ENCODE assay signal across 1 cellular context in the genomic region with DNA sequence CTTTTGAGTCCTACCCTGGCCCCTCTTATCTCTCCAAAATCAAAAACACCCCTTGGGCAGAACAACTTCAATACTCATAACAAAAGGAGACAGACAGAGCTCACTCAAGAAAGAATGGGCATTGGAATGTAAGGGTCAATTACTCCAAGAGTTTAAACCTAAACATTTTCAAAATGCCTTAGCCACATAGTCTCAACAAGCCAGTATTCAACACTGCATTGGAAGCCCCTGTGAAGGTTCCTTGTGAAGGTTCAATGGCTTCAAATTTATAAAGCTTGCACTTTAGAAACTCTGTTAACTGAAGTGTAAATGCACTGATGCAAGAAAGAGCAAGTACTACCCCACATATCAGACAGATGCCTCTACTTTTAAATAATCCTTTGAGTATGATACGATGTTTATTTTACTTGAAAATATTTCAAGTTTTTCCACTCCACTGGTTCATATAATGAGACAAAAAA.
TF ChIP-seq lines count a peak whose summit lies in the region.

No MANE protein-coding gene starts in this region.

TF ChIP-seq in H1, 55 proteins besides CTCF, POLR2A, EP300 and RAD21:
- TF ChIP-seq NRF1 (IDR thresholded peaks at IDR 0.05; ENCODE audit: low read depth, low read length) (no peak), TEAD4 (IDR thresholded peaks at IDR 0.05; ENCODE audit: low read depth, low read length) (0 out of 2 replicates have a peak, but pooled peaks have one; percentile 18), NANOG (IDR thresholded peaks at IDR 0.05; ENCODE audit: insufficient read depth, low read depth, low read length, poor library complexity, severe bottlenecking) (peak; percentile 50)
- TF ChIP-seq, protein P1, sequence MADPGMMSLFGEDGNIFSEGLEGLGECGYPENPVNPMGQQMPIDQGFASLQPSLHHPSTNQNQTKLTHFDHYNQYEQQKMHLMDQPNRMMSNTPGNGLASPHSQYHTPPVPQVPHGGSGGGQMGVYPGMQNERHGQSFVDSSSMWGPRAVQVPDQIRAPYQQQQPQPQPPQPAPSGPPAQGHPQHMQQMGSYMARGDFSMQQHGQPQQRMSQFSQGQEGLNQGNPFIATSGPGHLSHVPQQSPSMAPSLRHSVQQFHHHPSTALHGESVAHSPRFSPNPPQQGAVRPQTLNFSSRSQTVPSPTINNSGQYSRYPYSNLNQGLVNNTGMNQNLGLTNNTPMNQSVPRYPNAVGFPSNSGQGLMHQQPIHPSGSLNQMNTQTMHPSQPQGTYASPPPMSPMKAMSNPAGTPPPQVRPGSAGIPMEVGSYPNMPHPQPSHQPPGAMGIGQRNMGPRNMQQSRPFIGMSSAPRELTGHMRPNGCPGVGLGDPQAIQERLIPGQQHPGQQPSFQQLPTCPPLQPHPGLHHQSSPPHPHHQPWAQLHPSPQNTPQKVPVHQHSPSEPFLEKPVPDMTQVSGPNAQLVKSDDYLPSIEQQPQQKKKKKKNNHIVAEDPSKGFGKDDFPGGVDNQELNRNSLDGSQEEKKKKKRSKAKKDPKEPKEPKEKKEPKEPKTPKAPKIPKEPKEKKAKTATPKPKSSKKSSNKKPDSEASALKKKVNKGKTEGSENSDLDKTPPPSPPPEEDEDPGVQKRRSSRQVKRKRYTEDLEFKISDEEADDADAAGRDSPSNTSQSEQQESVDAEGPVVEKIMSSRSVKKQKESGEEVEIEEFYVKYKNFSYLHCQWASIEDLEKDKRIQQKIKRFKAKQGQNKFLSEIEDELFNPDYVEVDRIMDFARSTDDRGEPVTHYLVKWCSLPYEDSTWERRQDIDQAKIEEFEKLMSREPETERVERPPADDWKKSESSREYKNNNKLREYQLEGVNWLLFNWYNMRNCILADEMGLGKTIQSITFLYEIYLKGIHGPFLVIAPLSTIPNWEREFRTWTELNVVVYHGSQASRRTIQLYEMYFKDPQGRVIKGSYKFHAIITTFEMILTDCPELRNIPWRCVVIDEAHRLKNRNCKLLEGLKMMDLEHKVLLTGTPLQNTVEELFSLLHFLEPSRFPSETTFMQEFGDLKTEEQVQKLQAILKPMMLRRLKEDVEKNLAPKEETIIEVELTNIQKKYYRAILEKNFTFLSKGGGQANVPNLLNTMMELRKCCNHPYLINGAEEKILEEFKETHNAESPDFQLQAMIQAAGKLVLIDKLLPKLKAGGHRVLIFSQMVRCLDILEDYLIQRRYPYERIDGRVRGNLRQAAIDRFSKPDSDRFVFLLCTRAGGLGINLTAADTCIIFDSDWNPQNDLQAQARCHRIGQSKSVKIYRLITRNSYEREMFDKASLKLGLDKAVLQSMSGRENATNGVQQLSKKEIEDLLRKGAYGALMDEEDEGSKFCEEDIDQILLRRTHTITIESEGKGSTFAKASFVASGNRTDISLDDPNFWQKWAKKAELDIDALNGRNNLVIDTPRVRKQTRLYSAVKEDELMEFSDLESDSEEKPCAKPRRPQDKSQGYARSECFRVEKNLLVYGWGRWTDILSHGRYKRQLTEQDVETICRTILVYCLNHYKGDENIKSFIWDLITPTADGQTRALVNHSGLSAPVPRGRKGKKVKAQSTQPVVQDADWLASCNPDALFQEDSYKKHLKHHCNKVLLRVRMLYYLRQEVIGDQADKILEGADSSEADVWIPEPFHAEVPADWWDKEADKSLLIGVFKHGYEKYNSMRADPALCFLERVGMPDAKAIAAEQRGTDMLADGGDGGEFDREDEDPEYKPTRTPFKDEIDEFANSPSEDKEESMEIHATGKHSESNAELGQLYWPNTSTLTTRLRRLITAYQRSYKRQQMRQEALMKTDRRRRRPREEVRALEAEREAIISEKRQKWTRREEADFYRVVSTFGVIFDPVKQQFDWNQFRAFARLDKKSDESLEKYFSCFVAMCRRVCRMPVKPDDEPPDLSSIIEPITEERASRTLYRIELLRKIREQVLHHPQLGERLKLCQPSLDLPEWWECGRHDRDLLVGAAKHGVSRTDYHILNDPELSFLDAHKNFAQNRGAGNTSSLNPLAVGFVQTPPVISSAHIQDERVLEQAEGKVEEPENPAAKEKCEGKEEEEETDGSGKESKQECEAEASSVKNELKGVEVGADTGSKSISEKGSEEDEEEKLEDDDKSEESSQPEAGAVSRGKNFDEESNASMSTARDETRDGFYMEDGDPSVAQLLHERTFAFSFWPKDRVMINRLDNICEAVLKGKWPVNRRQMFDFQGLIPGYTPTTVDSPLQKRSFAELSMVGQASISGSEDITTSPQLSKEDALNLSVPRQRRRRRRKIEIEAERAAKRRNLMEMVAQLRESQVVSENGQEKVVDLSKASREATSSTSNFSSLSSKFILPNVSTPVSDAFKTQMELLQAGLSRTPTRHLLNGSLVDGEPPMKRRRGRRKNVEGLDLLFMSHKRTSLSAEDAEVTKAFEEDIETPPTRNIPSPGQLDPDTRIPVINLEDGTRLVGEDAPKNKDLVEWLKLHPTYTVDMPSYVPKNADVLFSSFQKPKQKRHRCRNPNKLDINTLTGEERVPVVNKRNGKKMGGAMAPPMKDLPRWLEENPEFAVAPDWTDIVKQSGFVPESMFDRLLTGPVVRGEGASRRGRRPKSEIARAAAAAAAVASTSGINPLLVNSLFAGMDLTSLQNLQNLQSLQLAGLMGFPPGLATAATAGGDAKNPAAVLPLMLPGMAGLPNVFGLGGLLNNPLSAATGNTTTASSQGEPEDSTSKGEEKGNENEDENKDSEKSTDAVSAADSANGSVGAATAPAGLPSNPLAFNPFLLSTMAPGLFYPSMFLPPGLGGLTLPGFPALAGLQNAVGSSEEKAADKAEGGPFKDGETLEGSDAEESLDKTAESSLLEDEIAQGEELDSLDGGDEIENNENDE (IDR thresholded peaks at IDR 0.05; ENCODE audit: insufficient replicate concordance, low read length) = peak; percentile 71
